In genomic region chr10:118518095-118518494, GRCh38 we compare ENCODE assay signal across 27 cellular contexts.
"Had no signal": no experiment of that assay in that cellular context is flagged by ENCODE, and none has a peak within 500 bp of the region (broad histone marks: within the 10 kb centered on the region; RNA-seq: fewer than 3 reads in every experiment).

No MANE protein-coding gene starts in this region.

- H3K4me3 Mint-ChIP-seq: dendritic cell treated with granulocyte-macrophage colony-stimulating factor and Interleukin-4, amounts not matched to agents 40 ng/mL and 50 ng/mL, for 4 days; effector memory CD8-positive, alpha-beta T cell; endodermal cell had no signal

- H3K4me3 ChIP-seq: colonic mucosa, coronary artery, dorsolateral prefrontal cortex, esophagus muscularis mucosa, esophagus squamous epithelium, gastrocnemius medialis, gastroesophageal sphincter, heart left ventricle, heart right ventricle, hepatocyte had no signal

- ATAC-seq: effector memory CD8-positive, alpha-beta T cell; esophagus mucosa; foreskin keratinocyte; gastrocnemius medialis; gastroesophageal sphincter; heart left ventricle; heart right ventricle had no signal

- H3K27ac Mint-ChIP-seq: dendritic cell treated with granulocyte-macrophage colony-stimulating factor and Interleukin-4, amounts not matched to agents 40 ng/mL and 50 ng/mL, for 4 days; effector memory CD8-positive, alpha-beta T cell; endodermal cell had no signal

- H3K79me2 ChIP-seq: hepatocyte had no signal

- H3K36me3 ChIP-seq: colonic mucosa, esophagus muscularis mucosa, esophagus squamous epithelium, gastrocnemius medialis, gastroesophageal sphincter, heart left ventricle, heart right ventricle had no signal

- DNase-seq: colonic mucosa; cortex of kidney; dermis blood vessel endothelial cell; dorsolateral prefrontal cortex; effector CD4-positive, alpha-beta T cell; effector CD8-positive, alpha-beta T cell; effector memory CD4-positive, alpha-beta T cell; effector memory CD8-positive, alpha-beta T cell; endodermal cell; erythroblast; esophagus squamous epithelium; foreskin fibroblast; foreskin keratinocyte; foreskin melanocyte; gastrocnemius medialis; glutamatergic neuron; heart left ventricle; heart right ventricle had no signal

- H3K9me3 ChIP-seq: colonic mucosa, gastrocnemius medialis had no signal

- H3K27ac ChIP-seq: colonic mucosa, coronary artery, dorsolateral prefrontal cortex, epithelial cell of prostate, esophagus muscularis mucosa, esophagus squamous epithelium, foreskin keratinocyte, gastrocnemius medialis, gastroesophageal sphincter, heart left ventricle, heart right ventricle, hepatocyte had no signal

- H3K4me2 ChIP-seq: hepatocyte had no signal

- H3K9me3 Mint-ChIP-seq: effector memory CD8-positive, alpha-beta T cell had no signal

- H2AFZ ChIP-seq: hepatocyte had no signal

- FAIRE-seq: endothelial cell of umbilical vein, frontal cortex had no signal

- H3K27me3 ChIP-seq: colonic mucosa, esophagus muscularis mucosa, esophagus squamous epithelium, foreskin keratinocyte, gastrocnemius medialis, gastroesophageal sphincter, hepatocyte had no signal

- H3K4me1 ChIP-seq: colonic mucosa, esophagus muscularis mucosa, gastrocnemius medialis, gastroesophageal sphincter, heart left ventricle had no signal
